ENCODE assay signal across 10 cellular contexts in genomic region chr3:130093741-130094391, GRCh38. TPM values are rescaled to one million over a fixed set of nuclear protein-coding genes. Genes with fewer than 3 reads are reported as not detected.
DNase-seq lines count a peak whose midpoint lies in the region; ATAC-seq and TF ChIP-seq lines count a peak whose summit lies in the region.
"Had no signal": no experiment of that assay in that cellular context is flagged by ENCODE, and none has a peak within 500 bp of the region (broad histone marks: within the 10 kb centered on the region; RNA-seq: fewer than 3 reads in every experiment).

No MANE protein-coding gene starts in this region.

- H3K36me3 Mint-ChIP-seq in WTC11, result no peaks in the 10 kb centered on the region
- no peaks in the 10 kb centered on the region for H3K36me3 Mint-ChIP-seq in naive thymus-derived CD4-positive, alpha-beta T cell

- no peak overlapping the region for H3K4me3 ChIP-seq in naive thymus-derived CD4-positive, alpha-beta T cell (ENCODE audit: low read length)
- H3K4me3 ChIP-seq in vagina, result no peak overlapping the region
- H3K4me3 ChIP-seq: SJSA1 had no signal

- intact Hi-C loops in naive thymus-derived CD4-positive, alpha-beta T cell (cut with micrococcal nuclease), result loop anchor here in 1 of 2 donors (5.0 kb wide), 1 partner anchor 62 kb away; no protein-coding TSS in a partner anchor
- intact Hi-C loops in vagina (cut with DNase I), result no loop called here

- no peaks in the 10 kb centered on the region for H3K36me3 ChIP-seq in naive thymus-derived CD4-positive, alpha-beta T cell (ENCODE audit: control insufficient read depth in 2 of 3, insufficient read depth in 3 of 3, low read length in 3 of 3)
- no peaks in the 10 kb centered on the region for H3K36me3 ChIP-seq in vagina
- H3K36me3 ChIP-seq: SJSA1 had no signal

- no peaks in the 10 kb centered on the region for H3K27me3 ChIP-seq in naive thymus-derived CD4-positive, alpha-beta T cell (ENCODE audit: control insufficient read depth in 2 of 2, insufficient read depth in 2 of 2, low read length in 2 of 2)
- no peaks in the 10 kb centered on the region for H3K27me3 ChIP-seq in vagina
- H3K27me3 ChIP-seq: SJSA1 had no signal

- H3K27ac ChIP-seq in naive thymus-derived CD4-positive, alpha-beta T cell (ENCODE audit: low read depth, low read length), result no peak overlapping the region
- H3K27ac ChIP-seq in vagina, result no peak overlapping the region
- H3K27ac ChIP-seq: SJSA1 had no signal

- H3K9me3 Mint-ChIP-seq in WTC11, result no peaks in the 10 kb centered on the region
- no peaks in the 10 kb centered on the region for H3K9me3 Mint-ChIP-seq in naive thymus-derived CD4-positive, alpha-beta T cell

- POLR2A ChIA-PET in GM10248 (lab: Yijun Ruan, JAX), result no interaction called here
- POLR2A ChIA-PET in WTC11 (lab: Charles Lee), result interaction anchor here (1.2 kb wide), 1 partner anchor 151 kb away, joined by 3 read pairs; no protein-coding TSS in a partner anchor
- POLR2A ChIA-PET in naive thymus-derived CD4-positive, alpha-beta T cell (lab: Charles Lee), result no interaction called here

- peaks cover 28% of the 10 kb centered on the region for H3K4me1 Mint-ChIP-seq in WTC11
- H3K4me1 Mint-ChIP-seq in naive thymus-derived CD4-positive, alpha-beta T cell, result peaks cover 6 to 36% (median 27%) of the 10 kb centered on the region in 7 donors

- H3K9me3 ChIP-seq in naive thymus-derived CD4-positive, alpha-beta T cell (ENCODE audit: control insufficient read depth in 2 of 3, low read length in 3 of 3), result no peaks in the 10 kb centered on the region
- no peaks in the 10 kb centered on the region for H3K9me3 ChIP-seq in vagina
- H3K9me3 ChIP-seq: SJSA1 had no signal

- CTCF ChIA-PET in GM10248 (lab: Yijun Ruan, JAX), result interaction anchor here (1.2 to 6.3 kb wide), 2 partner anchors 15 to 100 kb away, joined by 3 to 46 read pairs; no protein-coding TSS in a partner anchor
- CTCF ChIA-PET in WTC11 (lab: Charles Lee), result interaction anchor here (0.9 to 11.2 kb wide), 2 partner anchors 151 to 156 kb away, joined by 4 to 134 read pairs; no protein-coding TSS in a partner anchor
- CTCF ChIA-PET in naive thymus-derived CD4-positive, alpha-beta T cell (lab: Charles Lee), result interaction anchor here (1.4 kb wide), 1 partner anchor 12 kb away, joined by 3 read pairs; no protein-coding TSS in a partner anchor

- H3K4me3 Mint-ChIP-seq in WTC11, result no peak overlapping the region
- H3K4me3 Mint-ChIP-seq in naive thymus-derived CD4-positive, alpha-beta T cell, result peak overlapping the region; percentile 54 to 74 (median 64)

- peaks cover 0 to 3% of the 10 kb centered on the region in 2 donors for H3K4me1 ChIP-seq in naive thymus-derived CD4-positive, alpha-beta T cell (ENCODE audit: control insufficient read depth in 2 of 2, insufficient read depth in 2 of 2, low read length in 2 of 2)
- H3K4me1 ChIP-seq in vagina, result no peaks in the 10 kb centered on the region
- H3K4me1 ChIP-seq: SJSA1 had no signal

- ATAC-seq in WTC11 (peak; percentile 32; the same call in 1 of the 2 replicates), HG02852 (IDR thresholded peaks at IDR 0.05; ENCODE audit: unreplicated experiment) (no peak), HG03175 (IDR thresholded peaks at IDR 0.05; ENCODE audit: unreplicated experiment) (no peak)
- no peak for ATAC-seq in naive thymus-derived CD4-positive, alpha-beta T cell

- H3K27me3 Mint-ChIP-seq in WTC11 (ENCODE audit: low read depth), result 0 out of 2 replicates have a peak, but pooled peaks cover 6% of the 10 kb centered on the region
- no peaks in the 10 kb centered on the region for H3K27me3 Mint-ChIP-seq in naive thymus-derived CD4-positive, alpha-beta T cell

- no peak overlapping the region for H3K27ac Mint-ChIP-seq in WTC11
- H3K27ac Mint-ChIP-seq in naive thymus-derived CD4-positive, alpha-beta T cell, result peak overlapping the region in 7 of 9 donors; percentile 28 to 86 (median 49)

- TF ChIP-seq POLR2A in vagina (IDR thresholded peaks at IDR 0.05), result no peak

- TF ChIP-seq CTCF in GM10248 (IDR thresholded peaks at IDR 0.05; ENCODE audit: control extremely low read depth, extremely low read depth, low read depth, missing control alignments) (no peak), WTC11 (IDR thresholded peaks at IDR 0.05) (no peak), vagina (IDR thresholded peaks at IDR 0.05) (no peak)

- peak; percentile 54 for DNase-seq in GM10248 (ENCODE audit: extremely low spot score)
- DNase-seq in HT1080 (ENCODE audit: low read depth), result peak; percentile 72
- peak; percentile 60 for DNase-seq in WTC11 (ENCODE audit: low spot score)
- DNase-seq in naive thymus-derived CD4-positive, alpha-beta T cell, result peak in 1 of 9 donors; percentile 3
- no peak for DNase-seq in DMS114 treated with DMSO at 0.1 percent for 48 hours (lab: John Stamatoyannopoulos, UW; ENCODE audit: unreplicated experiment)
- no peak for DNase-seq in vagina (ENCODE audit: extremely low spot score in 2 of 2)

TF ChIP-seq in WTC11, 78 proteins besides CTCF, POLR2A, EP300 and RAD21:
- TF ChIP-seq HMGA2 (CRISPR knock-in tag; IDR thresholded peaks at IDR 0.05), result no peak
- peak; percentile 35; the same call in 1 of the 2 replicates for TF ChIP-seq MAX (CRISPR knock-in tag; IDR thresholded peaks at IDR 0.05)
- TF ChIP-seq CREM (CRISPR knock-in tag; IDR thresholded peaks at IDR 0.05), result no peak
- no peak for TF ChIP-seq SOX15 (CRISPR knock-in tag; IDR thresholded peaks at IDR 0.05)
- TF ChIP-seq, protein P1, sequence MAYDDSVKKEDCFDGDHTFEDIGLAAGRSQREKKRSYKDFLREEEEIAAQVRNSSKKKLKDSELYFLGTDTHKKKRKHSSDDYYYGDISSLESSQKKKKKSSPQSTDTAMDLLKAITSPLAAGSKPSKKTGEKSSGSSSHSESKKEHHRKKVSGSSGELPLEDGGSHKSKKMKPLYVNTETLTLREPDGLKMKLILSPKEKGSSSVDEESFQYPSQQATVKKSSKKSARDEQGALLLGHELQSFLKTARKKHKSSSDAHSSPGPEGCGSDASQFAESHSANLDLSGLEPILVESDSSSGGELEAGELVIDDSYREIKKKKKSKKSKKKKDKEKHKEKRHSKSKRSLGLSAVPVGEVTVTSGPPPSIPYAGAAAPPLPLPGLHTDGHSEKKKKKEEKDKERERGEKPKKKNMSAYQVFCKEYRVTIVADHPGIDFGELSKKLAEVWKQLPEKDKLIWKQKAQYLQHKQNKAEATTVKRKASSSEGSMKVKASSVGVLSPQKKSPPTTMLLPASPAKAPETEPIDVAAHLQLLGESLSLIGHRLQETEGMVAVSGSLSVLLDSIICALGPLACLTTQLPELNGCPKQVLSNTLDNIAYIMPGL (CRISPR knock-in tag; IDR thresholded peaks at IDR 0.05), result no peak
- no peak; the same call in 1 of the 2 replicates for TF ChIP-seq SP1 (CRISPR knock-in tag; conservative IDR thresholded peaks at IDR 0.05)

RNA-seq across cellular contexts. Expression of gene ALG1L2, which starts 12.2 kb away (rescaled TPM):
- total RNA-seq in HT1080 (2014; rRNA removed; shearing (Covaris generic)), result not detected in 2 replicates
- not detected in 2 replicates for polyA plus RNA-seq in HT1080 (2015; cell fraction: cytosol; rRNA removed)
- 0.74 TPM in 1 of 2 replicates, not detected in the other for polyA plus RNA-seq in HT1080 (2015; cell fraction: nucleus; rRNA removed)
- 0.82 to 2.1 TPM (median 0.89 TPM) in 3 replicates for total RNA-seq in WTC11 (2021)
- total RNA-seq in naive thymus-derived CD4-positive, alpha-beta T cell, result 1 to 10 TPM in 3 of 5 experiments, under 1 TPM in 1, not detected in 1; 0.90 to 2.0 (median 1.6) TPM
- polyA plus RNA-seq in naive thymus-derived CD4-positive, alpha-beta T cell, result not detected
- not detected for total RNA-seq in vagina
- total RNA-seq: temporal lobe had no signal

Comparison
In these comparisons a context has a peak if more than half of its experiments do, and no peak if none do; other contexts are left out.
1. DNase-seq: peak in GM10248 (single experiment), HT1080 (single experiment) and WTC11 (single experiment); none in DMS114 treated with DMSO at 0.1 percent for 48 hours (single experiment) and vagina (0 of 2).